8 cellular contexts compared by ENCODE assay signal in genomic region chr19:10566408-10566657, GRCh38. TPM values are rescaled to one million over a fixed set of nuclear protein-coding genes. Genes with fewer than 3 reads are reported as not detected.
A peak's percentile ranks its signal among the peaks of the same experiment; 100 is the strongest.
DNase-seq lines count a peak whose midpoint lies in the region; ATAC-seq, FAIRE-seq and TF ChIP-seq lines count a peak whose summit lies in the region.

No MANE protein-coding gene starts in this region.

- no peaks in the 10 kb centered on the region for H3K27me3 ChIP-seq in CD4-positive, alpha-beta T cell (ENCODE audit: control insufficient read depth, insufficient read depth, low read length)
- H3K27me3 ChIP-seq in PC-9 (ENCODE audit: insufficient read depth, low read depth) (no peaks in the 10 kb centered on the region), endothelial cell of umbilical vein (ENCODE audit: control insufficient read depth in 2 of 2, insufficient read depth in 2 of 2, low read length in 2 of 2) (no peaks in the 10 kb centered on the region), ovary (no peaks in the 10 kb centered on the region)

- TF ChIP-seq POLR2A in endothelial cell of umbilical vein (IDR thresholded peaks at IDR 0.05; ENCODE audit: low read depth, low read length) (no peak), ovary (IDR thresholded peaks at IDR 0.05) (no peak)

- H3K4me2 ChIP-seq in PC-9 (peak overlapping the region; percentile 97), endothelial cell of umbilical vein (ENCODE audit: insufficient read depth, low read length) (peak overlapping the region; percentile 68)

- H3K9me3 ChIP-seq in CD4-positive, alpha-beta T cell (ENCODE audit: control insufficient read depth, low read length): no peaks in the 10 kb centered on the region
- no peaks in the 10 kb centered on the region for H3K9me3 ChIP-seq in PC-9 (ENCODE audit: insufficient read depth, low read depth)
- no peaks in the 10 kb centered on the region for H3K9me3 ChIP-seq in endothelial cell of umbilical vein (replicated peaks; ENCODE audit: control insufficient read depth, insufficient read depth, low read length)
- H3K9me3 ChIP-seq in ovary: no peaks in the 10 kb centered on the region

- H3K36me3 Mint-ChIP-seq in CD4-positive, alpha-beta T cell (ENCODE audit: low read depth): peaks cover 49% of the 10 kb centered on the region

- intact Hi-C loops in CD4-positive, alpha-beta T cell (cut with DNase I, micrococcal nuclease): loop anchor here (1.0 to 5.0 kb wide), 4 partner anchors 23 to 164 kb away; partner anchors contain the start of genes CDC37 (in 2 of the 2), ATG4D (in 1 of the 2) and ILF3 (in 1 of the 2)
- intact Hi-C loops in PC-9 (cut with micrococcal nuclease; ENCODE audit: unreplicated experiment): loop anchor here (5.0 to 10.0 kb wide), 2 partner anchors 144 to 302 kb away; partner anchors contain the start of gene PDE4A
- intact Hi-C loops in endothelial cell of umbilical vein (cut with micrococcal nuclease): loop anchor here (1.0 to 5.0 kb wide), 2 partner anchors 64 to 149 kb away; no protein-coding TSS in a partner anchor
- intact Hi-C loops in ovary (cut with DNase I): loop anchor here in 2 of 4 donors (5.0 to 10.0 kb wide), 2 partner anchors 64 to 162 kb away; partner anchors contain the start of genes CDC37 (in 1 of the 2) and KEAP1 (in 1 of the 2)

- H3K4me1 ChIP-seq in PC-9 (replicated peaks; ENCODE audit: insufficient read depth) (peaks cover 30% of the 10 kb centered on the region), endothelial cell of umbilical vein (ENCODE audit: control insufficient read depth, extremely low read depth, insufficient read depth, low read length) (peaks cover 27% of the 10 kb centered on the region), ovary (ENCODE audit: insufficient read depth) (peaks cover 7% of the 10 kb centered on the region)

- CTCF ChIA-PET in CD4-positive, alpha-beta T cell (lab: Charles Lee): interaction anchor here (0.5 to 4.7 kb wide), 7 partner anchors 12 to 78 kb away, joined by 3 to 24 read pairs (median 5); partner anchors contain the start of genes ATG4D and KEAP1
- CTCF ChIA-PET in PC-9 (lab: Charles Lee) (interaction anchor here (0.6 to 1.3 kb wide), 2 partner anchors 15 to 36 kb away, joined by 3 to 7 read pairs; no protein-coding TSS in a partner anchor), endothelial cell of umbilical vein (lab: Charles Lee) (interaction anchor here (1.0 to 1.4 kb wide), 6 partner anchors 11 to 133 kb away, joined by 3 to 5 read pairs (median 4); no protein-coding TSS in a partner anchor)

- ATAC-seq in CD4-positive, alpha-beta T cell (ENCODE audit: poor library complexity): no peak

- H3K27me3 Mint-ChIP-seq in CD4-positive, alpha-beta T cell: no peaks in the 10 kb centered on the region

- peaks cover 36% of the 10 kb centered on the region for H3F3A ChIP-seq in PC-9 (ENCODE audit: insufficient read depth, low read depth)

- no peak for TF ChIP-seq EP300 in ovary (IDR thresholded peaks at IDR 0.05)

- no TSS peak for BruUV-seq in PC-9 (replicated peaks; lab: Mats Ljungman, UMichigan)
- no TSS peak for BruUV-seq in endothelial cell of umbilical vein (replicated peaks; lab: Mats Ljungman, UMichigan)

- in situ Hi-C loops in G401 (cut with HindIII; ENCODE audit: low sequenced_read_pairs): no loop called here

- peak overlapping the region; percentile 95 for H3K27ac Mint-ChIP-seq in CD4-positive, alpha-beta T cell

- H3K4me3 ChIP-seq in PC-9 (peak overlapping the region; percentile 77; the same call in 1 of the 2 replicates), endothelial cell of umbilical vein (replicated peaks in 1 of 3; ENCODE audit: insufficient read depth in 1 of 3, low read depth in 1 of 3, low read length in 3 of 3) (peak overlapping the region in 2 of 3 experiments; percentile 39 to 99), ovary (peak overlapping the region; percentile 95)

- no peaks in the 10 kb centered on the region for H3K9me1 ChIP-seq in endothelial cell of umbilical vein (replicated peaks; ENCODE audit: control insufficient read depth, extremely low read depth, insufficient read depth, low read length)

- no peak for FAIRE-seq in endothelial cell of umbilical vein (lab: Jason Lieb, UNC)

- dilution Hi-C loops in endothelial cell of umbilical vein (cut with MboI; ENCODE audit: extremely low pct_ligation_motif_present, low sequenced_read_pairs): no loop called here

- TF ChIP-seq CTCF in CD4-positive, alpha-beta T cell (IDR thresholded peaks at IDR 0.05): no peak
- TF ChIP-seq CTCF in PC-9 (conservative IDR thresholded peaks at IDR 0.05) (no peak), endothelial cell of umbilical vein (IDR thresholded peaks at IDR 0.05; ENCODE audit: extremely low read depth in 1 of 2, insufficient read depth in 1 of 2, low read depth in 1 of 2, low read length in 2 of 2) (no peak), ovary (IDR thresholded peaks at IDR 0.05) (no peak)

- peak overlapping the region; percentile 26 for H3K9ac ChIP-seq in endothelial cell of umbilical vein (replicated peaks; ENCODE audit: extremely low read depth, insufficient read depth, low read length)

- no peaks in the 10 kb centered on the region for H3K36me3 ChIP-seq in PC-9 (ENCODE audit: low read depth)
- no peaks in the 10 kb centered on the region for H3K36me3 ChIP-seq in endothelial cell of umbilical vein (ENCODE audit: control insufficient read depth in 2 of 2, extremely low read depth in 1 of 2, insufficient read depth in 2 of 2, low read length in 2 of 2)
- H3K36me3 ChIP-seq in ovary: no peaks in the 10 kb centered on the region

- 0 out of 2 replicates have a peak overlapping the region, but pooled peaks have one; percentile 55 for H2AFZ ChIP-seq in PC-9
- no peak overlapping the region for H2AFZ ChIP-seq in endothelial cell of umbilical vein (ENCODE audit: low read depth, low read length)

- peak overlapping the region; percentile 94 for H3K27ac ChIP-seq in CD4-positive, alpha-beta T cell (ENCODE audit: low read depth, low read length)
- H3K27ac ChIP-seq in PC-9 (0 out of 2 replicates have a peak overlapping the region, but pooled peaks have one; percentile 6), endothelial cell of umbilical vein (ENCODE audit: insufficient read depth, low read depth, low read length) (peak overlapping the region; percentile 47), ovary (peak overlapping the region in 1 of 2 donors; percentile 77)

- H3K79me2 ChIP-seq in PC-9 (ENCODE audit: low read depth) (peaks cover 22% of the 10 kb centered on the region), endothelial cell of umbilical vein (ENCODE audit: control insufficient read depth, insufficient read depth, low read length) (peaks cover 10% of the 10 kb centered on the region)

- WGBS in ovary, 3 donors: 3 to 4% (median 4%) methylated on average over 4 of the region's 4 CpGs

- no peaks in the 10 kb centered on the region for H3K9me3 Mint-ChIP-seq in CD4-positive, alpha-beta T cell

- no peak for DNase-seq in CD4-positive, alpha-beta T cell
- DNase-seq in PC-9 (no peak), endothelial cell of umbilical vein (ENCODE audit: low read depth, low spot score) (no peak), ovary (no peak), GM03348 (ENCODE audit: low spot score) (no peak), DMS114 treated with DMSO at 0.1 percent for 48 hours (lab: John Stamatoyannopoulos, UW; ENCODE audit: unreplicated experiment) (no peak), G401 (ENCODE audit: low spot score) (no peak), SKM-1 treated with dmso at 0.1 percent for 144 hours (lab: John Stamatoyannopoulos, UW; ENCODE audit: unreplicated experiment) (no peak)

- H3K9me2 ChIP-seq in PC-9 (ENCODE audit: insufficient read depth): no peaks in the 10 kb centered on the region

- peaks cover 47% of the 10 kb centered on the region for H3K4me1 Mint-ChIP-seq in CD4-positive, alpha-beta T cell (ENCODE audit: low read depth)

- POLR2A ChIA-PET in CD4-positive, alpha-beta T cell (lab: Charles Lee): interaction anchor here (0.6 to 5.6 kb wide), 11 partner anchors 13 to 523 kb away, joined by 3 to 81 read pairs (median 3); partner anchors contain the start of genes CARM1, DNM2, LDLR and TMED1
- POLR2A ChIA-PET in PC-9 (lab: Charles Lee; ENCODE audit: unreplicated experiment): interaction anchor here (0.5 kb wide), 1 partner anchor 56 kb away, joined by 4 read pairs; no protein-coding TSS in a partner anchor
- POLR2A ChIA-PET in endothelial cell of umbilical vein (lab: Charles Lee): no interaction called here

- H4K20me1 ChIP-seq in PC-9 (ENCODE audit: insufficient read depth) (peaks cover 7% of the 10 kb centered on the region; the same call in 1 of the 2 replicates), endothelial cell of umbilical vein (replicated peaks; ENCODE audit: control insufficient read depth, extremely low read depth, insufficient read depth, low read length) (no peaks in the 10 kb centered on the region)

- H3K4me3 Mint-ChIP-seq in CD4-positive, alpha-beta T cell: peak overlapping the region; percentile 93

RNA-seq across cellular contexts. Expression of gene KRI1, which starts 0.5 kb away (rescaled TPM):
- total RNA-seq in CD4-positive, alpha-beta T cell: 10 to 100 TPM; 36.8 to 39.6 TPM
- total RNA-seq in PC-9 (2021): 24.5 and 27.0 TPM in 2 replicates
- 23.1 and 25.7 TPM in 2 replicates for total RNA-seq in endothelial cell of umbilical vein
- 5.9 and 6.7 TPM in 2 replicates for polyA plus RNA-seq in endothelial cell of umbilical vein
- 8.3 and 8.6 TPM in 2 replicates for polyA plus RNA-seq in endothelial cell of umbilical vein (2011; cell fraction: cytosol; rRNA removed)
- polyA plus RNA-seq in endothelial cell of umbilical vein (2011; cell fraction: nucleus; rRNA removed): 26.1 and 35.5 TPM in 2 replicates
- polyA plus RNA-seq in endothelial cell of umbilical vein (2012): 17.3 TPM in 2 replicates
- polyA minus RNA-seq in endothelial cell of umbilical vein: 6.4 and 7.1 TPM in 2 replicates
- polyA minus RNA-seq in endothelial cell of umbilical vein (2011; cell fraction: cytosol; rRNA and poly(A)+ RNA removed): 45.5 TPM
- polyA minus RNA-seq in endothelial cell of umbilical vein (2011; cell fraction: nucleus; rRNA and poly(A)+ RNA removed): 8.1 and 9.4 TPM in 2 replicates
- total RNA-seq in ovary: 10 to 100 TPM; 12.3 to 28.9 (median 23.6) TPM
- 10 to 100 TPM; 20.1 to 24.2 TPM for polyA plus RNA-seq in ovary
- 17.4 and 27.0 TPM in 2 replicates for total RNA-seq in G401 (2014; rRNA removed; shearing (Covaris generic))

RNA-seq across cellular contexts. Expression of gene CDKN2D, which starts 2.4 kb away (rescaled TPM):
- total RNA-seq in CD4-positive, alpha-beta T cell: 10 to 100 TPM; 83.3 to 84.0 TPM
- 8.3 and 10.1 TPM in 2 replicates for total RNA-seq in PC-9 (2021)
- total RNA-seq in endothelial cell of umbilical vein: 5.0 and 5.9 TPM in 2 replicates
- polyA plus RNA-seq in endothelial cell of umbilical vein: 9.2 and 9.8 TPM in 2 replicates
- 8.2 and 9.1 TPM in 2 replicates for polyA plus RNA-seq in endothelial cell of umbilical vein (2011; cell fraction: cytosol; rRNA removed)
- polyA plus RNA-seq in endothelial cell of umbilical vein (2011; cell fraction: nucleus; rRNA removed): 3.4 and 3.6 TPM in 2 replicates
- 4.6 and 4.9 TPM in 2 replicates for polyA plus RNA-seq in endothelial cell of umbilical vein (2012)
- polyA minus RNA-seq in endothelial cell of umbilical vein: 4.6 and 6.4 TPM in 2 replicates
- 5.0 TPM for polyA minus RNA-seq in endothelial cell of umbilical vein (2011; cell fraction: cytosol; rRNA and poly(A)+ RNA removed)
- 0.53 and 0.82 TPM in 2 replicates for polyA minus RNA-seq in endothelial cell of umbilical vein (2011; cell fraction: nucleus; rRNA and poly(A)+ RNA removed)
- 1 to 10 TPM; 4.4 to 7.4 (median 5.6) TPM for total RNA-seq in ovary
- 1 to 10 TPM; 2.8 to 7.6 TPM for polyA plus RNA-seq in ovary
- 12.4 and 15.6 TPM in 2 replicates for total RNA-seq in G401 (2014; rRNA removed; shearing (Covaris generic))

RNA-seq across cellular contexts. Expression of gene AP1M2, which starts 20.8 kb away (rescaled TPM):
- under 1 TPM in 1 of 2 experiments, not detected in 1; 0.77 TPM for total RNA-seq in CD4-positive, alpha-beta T cell
- total RNA-seq in PC-9 (2021) (94.5 and 126 TPM in 2 replicates), endothelial cell of umbilical vein (not detected in 2 replicates), ovary (10 to 100 TPM in 1 of 7 donors, 1 to 10 TPM in 4, under 1 TPM in 1, not detected in 1; 0.86 to 45.5 (median 3.8) TPM)
- polyA plus RNA-seq in endothelial cell of umbilical vein (0.19 TPM in 1 of 2 replicates, not detected in the other), ovary (under 1 TPM; 0.19 to 0.40 TPM)
- polyA plus RNA-seq in endothelial cell of umbilical vein (2011; cell fraction: cytosol; rRNA removed): not detected in 2 replicates
- not detected in 2 replicates for polyA plus RNA-seq in endothelial cell of umbilical vein (2011; cell fraction: nucleus; rRNA removed)
- polyA plus RNA-seq in endothelial cell of umbilical vein (2012): not detected in 2 replicates
- not detected in 2 replicates for polyA minus RNA-seq in endothelial cell of umbilical vein
- 15.0 TPM for polyA minus RNA-seq in endothelial cell of umbilical vein (2011; cell fraction: cytosol; rRNA and poly(A)+ RNA removed)
- polyA minus RNA-seq in endothelial cell of umbilical vein (2011; cell fraction: nucleus; rRNA and poly(A)+ RNA removed): not detected in 2 replicates
- 75.0 and 80.7 TPM in 2 replicates for total RNA-seq in G401 (2014; rRNA removed; shearing (Covaris generic))

RNA-seq across cellular contexts. Expression of gene ATG4D, which starts 22.6 kb away (rescaled TPM):
- 10 to 100 TPM; 81.1 to 84.6 TPM for total RNA-seq in CD4-positive, alpha-beta T cell
- 33.1 and 40.2 TPM in 2 replicates for total RNA-seq in PC-9 (2021)
- total RNA-seq in endothelial cell of umbilical vein: 19.8 and 21.8 TPM in 2 replicates
- 24.9 and 29.6 TPM in 2 replicates for polyA plus RNA-seq in endothelial cell of umbilical vein
- polyA plus RNA-seq in endothelial cell of umbilical vein (2011; cell fraction: cytosol; rRNA removed): 16.8 and 20.9 TPM in 2 replicates
- polyA plus RNA-seq in endothelial cell of umbilical vein (2011; cell fraction: nucleus; rRNA removed): 31.8 and 39.8 TPM in 2 replicates
- 17.1 and 21.9 TPM in 2 replicates for polyA plus RNA-seq in endothelial cell of umbilical vein (2012)
- polyA minus RNA-seq in endothelial cell of umbilical vein: 11.7 and 13.9 TPM in 2 replicates
- polyA minus RNA-seq in endothelial cell of umbilical vein (2011; cell fraction: cytosol; rRNA and poly(A)+ RNA removed): 30.8 TPM
- polyA minus RNA-seq in endothelial cell of umbilical vein (2011; cell fraction: nucleus; rRNA and poly(A)+ RNA removed): 6.7 and 9.5 TPM in 2 replicates
- 10 to 100 TPM; 13.9 to 26.9 (median 24.1) TPM for total RNA-seq in ovary
- 10 to 100 TPM in 1 of 2 donors, 1 to 10 TPM in 1; 3.1 to 20.8 TPM for polyA plus RNA-seq in ovary
- 50.9 and 58.5 TPM in 2 replicates for total RNA-seq in G401 (2014; rRNA removed; shearing (Covaris generic))

RNA-seq across cellular contexts. Expression of gene S1PR5, which starts 49.1 kb away (rescaled TPM):
- under 1 TPM; 0.55 to 0.92 TPM for total RNA-seq in CD4-positive, alpha-beta T cell
- total RNA-seq in PC-9 (2021): 7.9 and 9.5 TPM in 2 replicates
- total RNA-seq in endothelial cell of umbilical vein: not detected in 2 replicates
- polyA plus RNA-seq in endothelial cell of umbilical vein: not detected in 2 replicates
- not detected in 2 replicates for polyA plus RNA-seq in endothelial cell of umbilical vein (2011; cell fraction: cytosol; rRNA removed)
- not detected in 2 replicates for polyA plus RNA-seq in endothelial cell of umbilical vein (2011; cell fraction: nucleus; rRNA removed)
- polyA plus RNA-seq in endothelial cell of umbilical vein (2012): not detected in 2 replicates
- not detected in 2 replicates for polyA minus RNA-seq in endothelial cell of umbilical vein
- 1.2 TPM for polyA minus RNA-seq in endothelial cell of umbilical vein (2011; cell fraction: cytosol; rRNA and poly(A)+ RNA removed)
- polyA minus RNA-seq in endothelial cell of umbilical vein (2011; cell fraction: nucleus; rRNA and poly(A)+ RNA removed): not detected in 2 replicates
- total RNA-seq in ovary: under 1 TPM in 6 of 7 donors, not detected in 1; 0.12 to 0.57 (median 0.32) TPM
- 1 to 10 TPM in 1 of 2 donors, under 1 TPM in 1; 0.33 to 1.4 TPM for polyA plus RNA-seq in ovary
- 13.5 and 22.1 TPM in 2 replicates for total RNA-seq in G401 (2014; rRNA removed; shearing (Covaris generic))
